Comparison of ENCODE assay signal across 20 cellular contexts in the genomic region with DNA sequence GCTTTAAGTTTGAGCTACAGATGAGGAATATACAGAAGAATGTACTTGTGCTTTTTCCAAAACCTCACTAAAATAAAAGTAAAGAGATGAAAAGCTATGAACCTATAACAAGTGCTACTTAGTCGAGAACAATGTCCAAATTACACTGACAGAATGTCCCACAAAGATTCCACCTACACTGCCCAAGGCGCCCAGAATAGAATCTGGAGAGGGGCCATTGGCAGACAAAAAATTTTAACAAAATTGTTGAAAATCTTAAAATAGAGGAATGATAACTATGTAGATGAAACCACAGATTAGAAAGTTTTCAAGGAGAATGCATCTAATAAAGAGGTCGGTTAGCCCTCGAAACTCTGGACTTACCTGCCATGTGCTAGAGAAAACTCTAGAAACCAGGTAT.
DNase-seq lines count a peak whose midpoint lies in the region; ATAC-seq and TF ChIP-seq lines count a peak whose summit lies in the region.
"Had no signal": no experiment of that assay in that cellular context is flagged by ENCODE, and none has a peak within 500 bp of the region (broad histone marks: within the 10 kb centered on the region; RNA-seq: fewer than 3 reads in every experiment).

No MANE protein-coding gene starts in this region.

- H3K9me3 ChIP-seq in ascending aorta (peaks cover 0 to 4% of the 10 kb centered on the region in 2 donors), GM23248 (ENCODE audit: low read depth) (no peaks in the 10 kb centered on the region)
- H3K9me3 ChIP-seq: A549, Caco-2 had no signal

- H3K4me3 ChIP-seq in ascending aorta (no peak overlapping the region), GM23248 (no peak overlapping the region)
- H3K4me3 ChIP-seq: A549; BLaER1 treated with 17β-estradiol and CSF1 and Interleukin-3, amounts not matched to agents 10 nM and 100 nM had no signal

- peak overlapping the region; percentile 42 to 58 for H3K27ac ChIP-seq in ascending aorta
- H3K27ac ChIP-seq in GM23248, result no peak overlapping the region
- H3K27ac ChIP-seq: 22Rv1; A549; BLaER1 treated with 17β-estradiol and CSF1 and Interleukin-3, amounts not matched to agents 10 nM and 100 nM; C4-2B had no signal

- H3K4me2 ChIP-seq in GM23248 (ENCODE audit: unreplicated experiment), result no peak overlapping the region
- H3K4me2 ChIP-seq: A549; BLaER1 treated with 17β-estradiol and CSF1 and Interleukin-3, amounts not matched to agents 10 nM and 100 nM had no signal

- no peak overlapping the region for H2AFZ ChIP-seq in GM23248

- H3K9me2 ChIP-seq in GM23248 (ENCODE audit: insufficient read depth), result no peaks in the 10 kb centered on the region

- peaks cover 18% of the 10 kb centered on the region for H3K9me3 Mint-ChIP-seq in chondrocyte (ENCODE audit: low read depth)

- intact Hi-C loops in ascending aorta (cut with DNase I), result no loop called here

- 71% methylated on average over 4 of the region's 4 CpGs for WGBS in GM23248 (ENCODE audit: low coverage in 1 of 2, low lambda C conversion rate in 2 of 2, missing lambda C conversion rate in 2 of 2), 2 experiments

- H3K36me3 ChIP-seq in ascending aorta (no peaks in the 10 kb centered on the region), GM23248 (ENCODE audit: low read depth) (no peaks in the 10 kb centered on the region)
- H3K36me3 ChIP-seq: BLaER1 treated with 17β-estradiol and CSF1 and Interleukin-3, amounts not matched to agents 10 nM and 100 nM had no signal

- H3K4me1 Mint-ChIP-seq in chondrocyte (ENCODE audit: low read depth), result peaks cover 26% of the 10 kb centered on the region
- H3K4me1 Mint-ChIP-seq: B cell had no signal

- TF ChIP-seq CTCF in ascending aorta (IDR thresholded peaks at IDR 0.05) (no peak), chondrocyte (IDR thresholded peaks at IDR 0.05) (no peak)

- H4K20me1 ChIP-seq in GM23248 (ENCODE audit: insufficient read depth), result no peaks in the 10 kb centered on the region
- H4K20me1 ChIP-seq: BLaER1 treated with 17β-estradiol and CSF1 and Interleukin-3, amounts not matched to agents 10 nM and 100 nM had no signal

- H3F3A ChIP-seq in GM23248 (ENCODE audit: insufficient read depth), result no peaks in the 10 kb centered on the region

- no peak for ATAC-seq in HG03097 (IDR thresholded peaks at IDR 0.05; ENCODE audit: low FRiP score, unreplicated experiment)
- ATAC-seq: A549; CD8-positive, alpha-beta T cell had no signal

- no peak overlapping the region for H3K9ac ChIP-seq in GM23248
- H3K9ac ChIP-seq: BLaER1 treated with 17β-estradiol and CSF1 and Interleukin-3, amounts not matched to agents 10 nM and 100 nM had no signal

- DNase-seq in M059J (ENCODE audit: low read depth), result peak; percentile 4
- DNase-seq in ascending aorta (ENCODE audit: low spot score in 2 of 2), result no peak
- peak; percentile 55 for DNase-seq in astrocyte of the hippocampus (ENCODE audit: low read depth, low spot score)
- no peak for DNase-seq in chondrocyte (ENCODE audit: low spot score)
- no peak for DNase-seq in SIG-M5 treated with dmso at 0.1 percent for 504 hours (lab: John Stamatoyannopoulos, UW; ENCODE audit: unreplicated experiment)
- DNase-seq in GM23248, result no peak
- DNase-seq in epidermal melanocyte (ENCODE audit: insufficient read length, low spot score), result no peak
- DNase-seq: AML-193; Caco-2; Calu3; CD4-positive, alpha-beta T cell; CD8-positive, alpha-beta T cell; DMS79 treated with DMSO at 0.1 percent for 48 hours; GF-D8 had no signal

- no peak overlapping the region for H3K4me3 Mint-ChIP-seq in chondrocyte (ENCODE audit: unreplicated experiment)
- H3K4me3 Mint-ChIP-seq: B cell; CD4-positive, alpha-beta T cell; CD8-positive, alpha-beta T cell had no signal

- no peaks in the 10 kb centered on the region for H3K27me3 Mint-ChIP-seq in chondrocyte (ENCODE audit: low read depth)

- no peaks in the 10 kb centered on the region for H3K27me3 ChIP-seq in ascending aorta
- no peaks in the 10 kb centered on the region for H3K27me3 ChIP-seq in GM23248 (replicated peaks; ENCODE audit: insufficient read depth)
- H3K27me3 ChIP-seq: BLaER1 treated with 17β-estradiol and CSF1 and Interleukin-3, amounts not matched to agents 10 nM and 100 nM had no signal

- H3K79me2 ChIP-seq in GM23248 (ENCODE audit: insufficient read depth), result no peaks in the 10 kb centered on the region

- in situ Hi-C loops in GM23248 (cut with MboI), result no loop called here

- H3K4me1 ChIP-seq in ascending aorta (peaks cover 0 to 24% of the 10 kb centered on the region in 2 donors), GM23248 (ENCODE audit: insufficient read depth) (no peaks in the 10 kb centered on the region)
- H3K4me1 ChIP-seq: A549, Caco-2 had no signal

- peaks cover 11% of the 10 kb centered on the region for H3K36me3 Mint-ChIP-seq in chondrocyte (ENCODE audit: low read depth)
- H3K36me3 Mint-ChIP-seq: CD8-positive, alpha-beta T cell had no signal

- peak overlapping the region; percentile 33 for H3K27ac Mint-ChIP-seq in chondrocyte (ENCODE audit: unreplicated experiment)
- H3K27ac Mint-ChIP-seq: B cell; CD4-positive, alpha-beta T cell; CD8-positive, alpha-beta T cell had no signal

Comparison
In these comparisons a context has a peak if more than half of its experiments do, and no peak if none do; other contexts are left out.
1. DNase-seq: peak in M059J (single experiment) and astrocyte of the hippocampus (single experiment); none in ascending aorta (0 of 2), chondrocyte (single experiment), SIG-M5 treated with dmso at 0.1 percent for 504 hours (single experiment), GM23248 (single experiment) and epidermal melanocyte (single experiment).